ENCODE assay signal across 1 cellular context in the genomic region with DNA sequence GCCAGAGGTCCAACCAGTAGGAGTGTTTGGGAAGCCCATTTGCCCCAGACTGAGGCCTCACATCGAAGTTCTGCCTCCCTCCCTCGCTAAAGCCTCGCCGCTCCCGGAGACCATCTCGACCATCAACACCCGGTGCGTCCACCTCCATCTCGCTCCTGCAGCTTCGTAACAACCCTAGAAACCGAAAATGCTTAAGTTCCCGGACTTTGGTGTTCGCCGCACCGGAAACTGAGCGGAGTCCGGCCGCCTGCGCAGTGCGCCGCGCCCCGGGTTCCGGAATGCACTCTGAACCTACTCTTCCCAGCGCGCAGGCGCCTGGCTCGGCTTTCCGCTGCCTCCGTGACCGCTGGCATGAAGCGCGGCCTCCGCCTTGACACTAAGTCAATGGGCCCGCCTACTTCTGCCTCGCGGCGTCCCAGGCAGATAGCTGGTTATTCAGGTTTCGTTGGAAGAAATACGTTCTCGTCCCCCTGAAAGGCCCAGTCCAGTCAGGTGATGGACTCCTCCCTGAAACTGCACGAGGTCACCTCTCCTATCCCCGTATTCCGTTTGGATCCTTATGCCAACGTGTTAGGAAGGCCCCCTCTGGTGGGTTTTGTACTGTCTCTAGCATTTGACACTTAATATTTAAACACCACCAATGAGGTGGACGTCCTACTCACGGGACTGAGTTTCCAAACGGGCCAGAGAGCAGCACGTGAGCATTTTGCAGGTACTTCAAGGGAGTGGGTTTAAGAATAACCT.
A peak's percentile ranks its signal among the peaks of the same experiment; 100 is the strongest.
TF ChIP-seq lines count a peak whose summit lies in the region.

No MANE protein-coding gene starts in this region.

TF ChIP-seq in K562, 482 proteins besides CTCF, POLR2A, EP300 and RAD21 (continued from another document and continues in another):
- TF ChIP-seq, protein P1, sequence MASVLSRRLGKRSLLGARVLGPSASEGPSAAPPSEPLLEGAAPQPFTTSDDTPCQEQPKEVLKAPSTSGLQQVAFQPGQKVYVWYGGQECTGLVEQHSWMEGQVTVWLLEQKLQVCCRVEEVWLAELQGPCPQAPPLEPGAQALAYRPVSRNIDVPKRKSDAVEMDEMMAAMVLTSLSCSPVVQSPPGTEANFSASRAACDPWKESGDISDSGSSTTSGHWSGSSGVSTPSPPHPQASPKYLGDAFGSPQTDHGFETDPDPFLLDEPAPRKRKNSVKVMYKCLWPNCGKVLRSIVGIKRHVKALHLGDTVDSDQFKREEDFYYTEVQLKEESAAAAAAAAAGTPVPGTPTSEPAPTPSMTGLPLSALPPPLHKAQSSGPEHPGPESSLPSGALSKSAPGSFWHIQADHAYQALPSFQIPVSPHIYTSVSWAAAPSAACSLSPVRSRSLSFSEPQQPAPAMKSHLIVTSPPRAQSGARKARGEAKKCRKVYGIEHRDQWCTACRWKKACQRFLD (CRISPR knock-in tag; IDR thresholded peaks at IDR 0.05): no peak
- TF ChIP-seq ARID2 (IDR thresholded peaks at IDR 0.05) (no peak), ZNF408 (CRISPR knock-in tag; IDR thresholded peaks at IDR 0.05; ENCODE audit: low read depth) (no peak), RBM34 (IDR thresholded peaks at IDR 0.05; ENCODE audit: borderline replicate concordance, insufficient read depth, low read length) (no peak), SRSF7 (optimal IDR thresholded peaks at IDR 0.05; ENCODE audit: low read depth, low read length) (no peak), CBX8 (IDR thresholded peaks at IDR 0.05; ENCODE audit: borderline replicate concordance, extremely low read depth, low read depth, low read length, poor library complexity, severe bottlenecking) (no peak), SRF (CRISPR knock-in tag; IDR thresholded peaks at IDR 0.05) (0 out of 4 replicates have a peak, but pooled peaks of 1 of the 2 experiments have one; percentile 23), ZNF551 (CRISPR knock-in tag; IDR thresholded peaks at IDR 0.05) (no peak), NR4A1 (CRISPR knock-in tag; IDR thresholded peaks at IDR 0.05) (no peak), NR4A1 (tag; IDR thresholded peaks at IDR 0.05) (0 out of 2 replicates have a peak, but pooled peaks have one; percentile 32), DDX20 (tag; IDR thresholded peaks at IDR 0.05; ENCODE audit: low read depth) (no peak), ZNF175 (CRISPR knock-in tag; IDR thresholded peaks at IDR 0.05; ENCODE audit: low read depth) (no peak), SIN3A (IDR thresholded peaks at IDR 0.05; ENCODE audit: borderline replicate concordance in 2 of 2, control insufficient read depth in 1 of 2, low read depth in 2 of 2, low read length in 2 of 2) (no peak), MAFF (IDR thresholded peaks at IDR 0.05; ENCODE audit: low read length) (no peak), NR3C1 (CRISPR knock-in tag; IDR thresholded peaks at IDR 0.05) (no peak), ZNF12 (CRISPR knock-in tag; IDR thresholded peaks at IDR 0.05) (no peak), ZNF324 (CRISPR knock-in tag; IDR thresholded peaks at IDR 0.05) (no peak), ASH1L (IDR thresholded peaks at IDR 0.05; ENCODE audit: borderline replicate concordance, low read depth, partially characterized antibody) (no peak), SOX6 (IDR thresholded peaks at IDR 0.05) (peak; percentile 49; the same call in 1 of the 2 replicates), MAFG (tag; conservative IDR thresholded peaks at IDR 0.05) (no peak), PHF21A (IDR thresholded peaks at IDR 0.05; ENCODE audit: borderline replicate concordance, low read depth) (no peak), CBFA2T3 (IDR thresholded peaks at IDR 0.05) (no peak), PYGO2 (tag; IDR thresholded peaks at IDR 0.05) (no peak), JUND (IDR thresholded peaks at IDR 0.05; ENCODE audit: borderline replicate concordance, low read depth, low read length) (peak; percentile 21; the same call in 1 of the 2 replicates), JUND (tag; IDR thresholded peaks at IDR 0.05; ENCODE audit: borderline replicate concordance, low read depth, low read length) (peak; percentile 38; the same call in 1 of the 3 replicates), ARID1B (IDR thresholded peaks at IDR 0.05) (no peak), ZNF3 (CRISPR knock-in tag; IDR thresholded peaks at IDR 0.05) (no peak), CBX2 (IDR thresholded peaks at IDR 0.05; ENCODE audit: insufficient read depth, low read length, poor library complexity, severe bottlenecking) (no peak), ZNF696 (CRISPR knock-in tag; conservative IDR thresholded peaks at IDR 0.05) (no peak), POLR2H (tag; IDR thresholded peaks at IDR 0.05; ENCODE audit: low read depth) (peak; percentile 50; the same call in 1 of the 2 replicates), TCF7 (IDR thresholded peaks at IDR 0.05; ENCODE audit: borderline replicate concordance) (no peak), CHD4 (IDR thresholded peaks at IDR 0.05; ENCODE audit: insufficient read depth, insufficient replicate concordance, low read depth, low read length, poor library complexity, severe bottlenecking) (no peak)
- TF ChIP-seq, protein P2, sequence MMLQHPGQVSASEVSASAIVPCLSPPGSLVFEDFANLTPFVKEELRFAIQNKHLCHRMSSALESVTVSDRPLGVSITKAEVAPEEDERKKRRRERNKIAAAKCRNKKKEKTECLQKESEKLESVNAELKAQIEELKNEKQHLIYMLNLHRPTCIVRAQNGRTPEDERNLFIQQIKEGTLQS (IDR thresholded peaks at IDR 0.05): no peak
- TF ChIP-seq, protein P2 (CRISPR knock-in tag; conservative IDR thresholded peaks at IDR 0.05): no peak
- TF ChIP-seq, protein P3, sequence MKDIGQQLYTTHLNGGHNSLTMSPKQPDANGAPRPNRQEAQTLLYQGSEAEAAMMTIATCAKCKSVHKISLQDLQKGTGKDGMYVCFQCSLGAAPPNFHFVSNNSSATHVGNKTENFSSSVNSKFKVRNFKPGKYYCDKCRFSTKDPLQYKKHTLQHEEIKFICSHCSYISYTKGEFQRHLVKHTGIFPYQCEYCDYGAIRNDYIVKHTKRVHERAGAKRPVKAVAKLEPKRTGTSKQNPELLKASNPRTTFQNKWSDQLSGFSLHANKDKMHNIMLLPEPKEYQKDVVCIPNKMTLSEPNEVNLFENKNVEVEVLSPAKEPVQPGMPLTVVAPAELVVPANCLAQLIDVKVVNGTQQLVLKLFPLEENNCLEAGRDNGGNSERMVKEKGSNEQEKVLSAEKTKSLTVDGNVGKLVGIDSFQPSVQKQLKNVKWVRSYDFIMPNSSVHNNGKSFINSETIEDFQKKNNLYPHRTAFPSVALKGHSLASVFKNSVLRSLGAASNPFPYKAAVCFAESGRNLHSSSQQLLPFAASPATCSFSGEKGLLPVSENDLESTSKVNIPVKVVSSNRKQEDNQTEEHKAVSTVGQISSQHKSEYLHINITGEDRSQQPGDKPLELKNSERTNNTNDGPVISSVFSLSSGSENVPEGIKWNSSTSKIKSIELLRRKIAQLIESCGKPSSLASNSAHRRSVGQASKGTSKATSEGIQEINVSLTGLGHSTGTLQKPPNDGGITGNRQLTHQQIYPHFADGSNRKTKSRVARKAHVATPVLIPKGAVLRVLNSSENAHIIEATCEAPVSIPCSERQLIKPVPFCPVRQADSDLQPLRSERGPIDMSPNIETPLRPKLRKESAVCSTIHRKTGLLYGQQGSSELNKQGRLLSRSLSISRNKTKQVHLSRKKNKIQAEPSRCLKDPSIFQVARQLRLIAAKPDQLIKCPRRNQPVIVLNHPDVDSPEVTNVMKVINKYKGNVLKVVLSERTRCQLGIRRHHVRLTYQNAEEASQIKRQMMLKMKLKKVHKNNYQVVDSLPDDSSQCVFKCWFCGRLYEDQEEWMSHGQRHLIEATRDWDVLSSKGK (CRISPR knock-in tag; IDR thresholded peaks at IDR 0.05): no peak
- TF ChIP-seq, protein P4, sequence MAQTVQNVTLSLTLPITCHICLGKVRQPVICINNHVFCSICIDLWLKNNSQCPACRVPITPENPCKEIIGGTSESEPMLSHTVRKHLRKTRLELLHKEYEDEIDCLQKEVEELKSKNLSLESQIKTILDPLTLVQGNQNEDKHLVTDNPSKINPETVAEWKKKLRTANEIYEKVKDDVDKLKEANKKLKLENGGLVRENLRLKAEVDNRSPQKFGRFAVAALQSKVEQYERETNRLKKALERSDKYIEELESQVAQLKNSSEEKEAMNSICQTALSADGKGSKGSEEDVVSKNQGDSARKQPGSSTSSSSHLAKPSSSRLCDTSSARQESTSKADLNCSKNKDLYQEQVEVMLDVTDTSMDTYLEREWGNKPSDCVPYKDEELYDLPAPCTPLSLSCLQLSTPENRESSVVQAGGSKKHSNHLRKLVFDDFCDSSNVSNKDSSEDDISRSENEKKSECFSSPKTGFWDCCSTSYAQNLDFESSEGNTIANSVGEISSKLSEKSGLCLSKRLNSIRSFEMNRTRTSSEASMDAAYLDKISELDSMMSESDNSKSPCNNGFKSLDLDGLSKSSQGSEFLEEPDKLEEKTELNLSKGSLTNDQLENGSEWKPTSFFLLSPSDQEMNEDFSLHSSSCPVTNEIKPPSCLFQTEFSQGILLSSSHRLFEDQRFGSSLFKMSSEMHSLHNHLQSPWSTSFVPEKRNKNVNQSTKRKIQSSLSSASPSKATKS (CRISPR knock-in tag; IDR thresholded peaks at IDR 0.05): no peak
- TF ChIP-seq, protein P5, sequence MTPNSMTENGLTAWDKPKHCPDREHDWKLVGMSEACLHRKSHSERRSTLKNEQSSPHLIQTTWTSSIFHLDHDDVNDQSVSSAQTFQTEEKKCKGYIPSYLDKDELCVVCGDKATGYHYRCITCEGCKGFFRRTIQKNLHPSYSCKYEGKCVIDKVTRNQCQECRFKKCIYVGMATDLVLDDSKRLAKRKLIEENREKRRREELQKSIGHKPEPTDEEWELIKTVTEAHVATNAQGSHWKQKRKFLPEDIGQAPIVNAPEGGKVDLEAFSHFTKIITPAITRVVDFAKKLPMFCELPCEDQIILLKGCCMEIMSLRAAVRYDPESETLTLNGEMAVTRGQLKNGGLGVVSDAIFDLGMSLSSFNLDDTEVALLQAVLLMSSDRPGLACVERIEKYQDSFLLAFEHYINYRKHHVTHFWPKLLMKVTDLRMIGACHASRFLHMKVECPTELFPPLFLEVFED (CRISPR knock-in tag; conservative IDR thresholded peaks at IDR 0.05): no peak
- TF ChIP-seq, protein P6, sequence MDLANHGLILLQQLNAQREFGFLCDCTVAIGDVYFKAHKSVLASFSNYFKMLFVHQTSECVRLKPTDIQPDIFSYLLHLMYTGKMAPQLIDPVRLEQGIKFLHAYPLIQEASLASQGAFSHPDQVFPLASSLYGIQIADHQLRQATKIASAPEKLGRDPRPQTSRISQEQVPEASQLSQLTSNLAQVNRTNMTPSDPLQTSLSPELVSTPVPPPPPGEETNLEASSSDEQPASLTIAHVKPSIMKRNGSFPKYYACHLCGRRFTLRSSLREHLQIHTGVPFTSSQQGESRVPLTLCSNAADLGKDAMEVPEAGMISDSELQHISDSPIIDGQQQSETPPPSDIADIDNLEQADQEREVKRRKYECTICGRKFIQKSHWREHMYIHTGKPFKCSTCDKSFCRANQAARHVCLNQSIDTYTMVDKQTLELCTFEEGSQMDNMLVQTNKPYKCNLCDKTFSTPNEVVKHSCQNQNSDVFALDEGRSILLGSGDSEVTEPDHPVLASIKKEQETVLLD (IDR thresholded peaks at IDR 0.05): peak; percentile 90
- TF ChIP-seq, protein P7, sequence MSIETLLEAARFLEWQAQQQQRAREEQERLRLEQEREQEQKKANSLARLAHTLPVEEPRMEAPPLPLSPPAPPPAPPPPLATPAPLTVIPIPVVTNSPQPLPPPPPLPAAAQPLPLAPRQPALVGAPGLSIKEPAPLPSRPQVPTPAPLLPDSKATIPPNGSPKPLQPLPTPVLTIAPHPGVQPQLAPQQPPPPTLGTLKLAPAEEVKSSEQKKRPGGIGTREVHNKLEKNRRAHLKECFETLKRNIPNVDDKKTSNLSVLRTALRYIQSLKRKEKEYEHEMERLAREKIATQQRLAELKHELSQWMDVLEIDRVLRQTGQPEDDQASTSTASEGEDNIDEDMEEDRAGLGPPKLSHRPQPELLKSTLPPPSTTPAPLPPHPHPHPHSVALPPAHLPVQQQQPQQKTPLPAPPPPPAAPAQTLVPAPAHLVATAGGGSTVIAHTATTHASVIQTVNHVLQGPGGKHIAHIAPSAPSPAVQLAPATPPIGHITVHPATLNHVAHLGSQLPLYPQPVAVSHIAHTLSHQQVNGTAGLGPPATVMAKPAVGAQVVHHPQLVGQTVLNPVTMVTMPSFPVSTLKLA (conservative IDR thresholded peaks at IDR 0.05): peak in 1 of 2 experiments; percentile 52; a peak in 1 of 4 replicates
- TF ChIP-seq, protein P8, sequence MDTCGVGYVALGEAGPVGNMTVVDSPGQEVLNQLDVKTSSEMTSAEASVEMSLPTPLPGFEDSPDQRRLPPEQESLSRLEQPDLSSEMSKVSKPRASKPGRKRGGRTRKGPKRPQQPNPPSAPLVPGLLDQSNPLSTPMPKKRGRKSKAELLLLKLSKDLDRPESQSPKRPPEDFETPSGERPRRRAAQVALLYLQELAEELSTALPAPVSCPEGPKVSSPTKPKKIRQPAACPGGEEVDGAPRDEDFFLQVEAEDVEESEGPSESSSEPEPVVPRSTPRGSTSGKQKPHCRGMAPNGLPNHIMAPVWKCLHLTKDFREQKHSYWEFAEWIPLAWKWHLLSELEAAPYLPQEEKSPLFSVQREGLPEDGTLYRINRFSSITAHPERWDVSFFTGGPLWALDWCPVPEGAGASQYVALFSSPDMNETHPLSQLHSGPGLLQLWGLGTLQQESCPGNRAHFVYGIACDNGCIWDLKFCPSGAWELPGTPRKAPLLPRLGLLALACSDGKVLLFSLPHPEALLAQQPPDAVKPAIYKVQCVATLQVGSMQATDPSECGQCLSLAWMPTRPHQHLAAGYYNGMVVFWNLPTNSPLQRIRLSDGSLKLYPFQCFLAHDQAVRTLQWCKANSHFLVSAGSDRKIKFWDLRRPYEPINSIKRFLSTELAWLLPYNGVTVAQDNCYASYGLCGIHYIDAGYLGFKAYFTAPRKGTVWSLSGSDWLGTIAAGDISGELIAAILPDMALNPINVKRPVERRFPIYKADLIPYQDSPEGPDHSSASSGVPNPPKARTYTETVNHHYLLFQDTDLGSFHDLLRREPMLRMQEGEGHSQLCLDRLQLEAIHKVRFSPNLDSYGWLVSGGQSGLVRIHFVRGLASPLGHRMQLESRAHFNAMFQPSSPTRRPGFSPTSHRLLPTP (IDR thresholded peaks at IDR 0.05; ENCODE audit: borderline replicate concordance, extremely low read depth, insufficient read length): no peak
